Comparison of ENCODE assay signal across 21 cellular contexts in the genomic region with DNA sequence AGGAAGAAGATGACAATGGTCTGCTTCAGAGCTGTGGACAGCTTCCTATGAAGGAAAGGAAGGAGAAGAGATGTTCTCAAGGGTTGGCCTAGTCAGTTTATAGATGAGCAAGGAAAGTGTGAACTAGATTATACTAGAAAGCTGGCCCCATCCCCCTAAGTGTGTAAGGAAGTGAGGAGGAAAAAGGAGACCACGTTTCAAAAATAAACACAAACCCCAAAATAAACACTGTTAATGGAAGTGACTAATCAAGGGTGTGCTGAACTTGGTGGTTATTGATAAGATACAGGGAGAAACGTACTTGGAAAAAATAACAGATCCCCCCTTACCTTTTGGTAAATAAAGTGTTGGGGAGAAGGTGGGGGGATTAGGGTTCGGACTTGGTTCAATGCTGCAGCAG.
DNase-seq lines count a peak whose midpoint lies in the region; ATAC-seq and TF ChIP-seq lines count a peak whose summit lies in the region.
"Had no signal": no experiment of that assay in that cellular context is flagged by ENCODE, and none has a peak within 500 bp of the region (broad histone marks: within the 10 kb centered on the region; RNA-seq: fewer than 3 reads in every experiment).

No MANE protein-coding gene starts in this region.

- in situ Hi-C loops in brain microvascular endothelial cell (cut with HindIII; ENCODE audit: low pct_ligation_motif_present, low sequenced_read_pairs), result no loop called here

- H2AFZ ChIP-seq in KMS-11 (ENCODE audit: low read depth), result no peak overlapping the region

- H3K27ac Mint-ChIP-seq in Calu3 (ENCODE audit: unreplicated experiment), result peak overlapping the region; percentile 70
- H3K27ac Mint-ChIP-seq in activated CD4-positive, alpha-beta T cell treated with anti-CD3 and anti-CD28 coated beads for 36 hours, result no peak overlapping the region
- H3K27ac Mint-ChIP-seq: activated naive CD4-positive, alpha-beta T cell treated with anti-CD3 and anti-CD28 coated beads, Interleukin-2, amount 50 U/mL, for 72 hours; activated T-helper 1 cell treated with anti-CD3 and anti-CD28 coated beads, Interleukin-12 subunit alpha, Interleukin-12 subunit beta, Interleukin-2, Interleukin-4 antibody, amounts not matched to agents 30 ng/mL and 10 ng/mL and 1 ng/mL, durations not matched to agents 14 hours and 24 hours and 36 hours; CD8-positive, alpha-beta T cell; stimulated activated naive B cell treated with anti-CD40 and anti-IgM and Interleukin-4, amounts not matched to agents 10 μg/mL and 1 μg/mL and 100 μg/mL, for 72 hours had no signal

- H3K4me1 ChIP-seq in KMS-11 (ENCODE audit: low read depth, poor library complexity, severe bottlenecking) (peaks cover 94% of the 10 kb centered on the region), skeletal muscle satellite cell (ENCODE audit: control insufficient read depth, insufficient read depth, low read length) (peaks cover 70% of the 10 kb centered on the region)
- H3K4me1 ChIP-seq: ascending aorta, suprapubic skin had no signal

- no peaks in the 10 kb centered on the region for H4K20me1 ChIP-seq in KMS-11 (ENCODE audit: insufficient read depth)

- no peaks in the 10 kb centered on the region for H3K9me3 Mint-ChIP-seq in Calu3 (ENCODE audit: low read depth, unreplicated experiment)
- H3K9me3 Mint-ChIP-seq in activated CD4-positive, alpha-beta T cell treated with anti-CD3 and anti-CD28 coated beads for 36 hours (ENCODE audit: low read depth), result no peaks in the 10 kb centered on the region
- H3K9me3 Mint-ChIP-seq: activated naive CD4-positive, alpha-beta T cell treated with anti-CD3 and anti-CD28 coated beads, Interleukin-2, amount 50 U/mL, for 72 hours; activated T-helper 1 cell treated with anti-CD3 and anti-CD28 coated beads, Interleukin-12 subunit alpha, Interleukin-12 subunit beta, Interleukin-2, Interleukin-4 antibody, amounts not matched to agents 30 ng/mL and 10 ng/mL and 1 ng/mL, durations not matched to agents 14 hours and 24 hours and 36 hours; CD8-positive, alpha-beta T cell had no signal

- DNase-seq in Calu3 (no peak), brain microvascular endothelial cell (no peak), SIG-M5 treated with dmso at 0.1 percent for 504 hours (lab: John Stamatoyannopoulos, UW; ENCODE audit: unreplicated experiment) (no peak)
- no peak for DNase-seq in activated CD4-positive, alpha-beta T cell treated with anti-CD3 and anti-CD28 coated beads for 36 hours
- DNase-seq in stimulated activated CD4-positive, alpha-beta T cell treated with anti-CD3 and anti-CD28 coated beads, Interleukin-4, amount 100 ng/mL, for 1 hour, result no peak
- DNase-seq: CD8-positive, alpha-beta T cell; central memory CD4-positive, alpha-beta T cell; GDM1; KBM-7; NCI-H1930; NCI-H526; retina; stimulated activated CD4-positive, alpha-beta T cell treated with anti-CD3 and anti-CD28 coated beads, Interleukin-4, amount 100 ng/mL, for 24 hours; stimulated activated naive B cell treated with anti-CD40 and anti-IgM and Interleukin-4, amounts not matched to agents 10 μg/mL and 1 μg/mL and 100 μg/mL, for 72 hours had no signal

- no peak for ATAC-seq in activated CD4-positive, alpha-beta T cell treated with anti-CD3 and anti-CD28 coated beads for 36 hours
- ATAC-seq: activated naive CD4-positive, alpha-beta T cell treated with anti-CD3 and anti-CD28 coated beads, Interleukin-2, amount 50 U/mL, for 72 hours; CD8-positive, alpha-beta T cell; stimulated activated naive B cell treated with anti-CD40 and anti-IgM and Interleukin-4, amounts not matched to agents 10 μg/mL and 1 μg/mL and 100 μg/mL, for 72 hours had no signal

- H3K9ac ChIP-seq in KMS-11 (no peak overlapping the region), skeletal muscle satellite cell (ENCODE audit: low read depth, low read length) (peak overlapping the region; percentile 48)

- no peaks in the 10 kb centered on the region for H3K9me3 ChIP-seq in skeletal muscle satellite cell (replicated peaks; ENCODE audit: low read length)
- H3K9me3 ChIP-seq: ascending aorta, neutrophil, suprapubic skin had no signal

- H3K4me2 ChIP-seq in KMS-11 (peak overlapping the region; percentile 61), skeletal muscle satellite cell (ENCODE audit: low read length) (peak overlapping the region; percentile 44)

- H3K36me3 Mint-ChIP-seq in Calu3 (ENCODE audit: insufficient read depth, unreplicated experiment), result peaks cover 38% of the 10 kb centered on the region
- H3K36me3 Mint-ChIP-seq in activated CD4-positive, alpha-beta T cell treated with anti-CD3 and anti-CD28 coated beads for 36 hours (ENCODE audit: low read depth), result no peaks in the 10 kb centered on the region
- H3K36me3 Mint-ChIP-seq: activated naive CD4-positive, alpha-beta T cell treated with anti-CD3 and anti-CD28 coated beads, Interleukin-2, amount 50 U/mL, for 72 hours; CD8-positive, alpha-beta T cell; stimulated activated naive B cell treated with anti-CD40 and anti-IgM and Interleukin-4, amounts not matched to agents 10 μg/mL and 1 μg/mL and 100 μg/mL, for 72 hours had no signal

- intact Hi-C loops in Calu3 (cut with micrococcal nuclease; ENCODE audit: unreplicated experiment), result no loop called here
- intact Hi-C loops in activated CD4-positive, alpha-beta T cell treated with anti-CD3 and anti-CD28 coated beads for 36 hours (cut with DNase I, micrococcal nuclease), result no loop called here

- H3K4me3 ChIP-seq in KMS-11 (IDR thresholded peaks at IDR 0.05; ENCODE audit: insufficient read depth, low read depth, low read length), result no peak overlapping the region
- H3K4me3 ChIP-seq in brain microvascular endothelial cell (ENCODE audit: low read depth, low read length), result no peak overlapping the region
- H3K4me3 ChIP-seq in skeletal muscle satellite cell (ENCODE audit: low read length), result no peak overlapping the region
- H3K4me3 ChIP-seq: ascending aorta, suprapubic skin had no signal

- POLR2A ChIA-PET in activated CD4-positive, alpha-beta T cell treated with anti-CD3 and anti-CD28 coated beads for 36 hours (lab: Charles Lee), result no interaction called here

- no peaks in the 10 kb centered on the region for H3K79me2 ChIP-seq in KMS-11 (ENCODE audit: insufficient read depth, low read depth)

- H3K27me3 ChIP-seq in KMS-11 (ENCODE audit: insufficient read depth, low read depth) (no peaks in the 10 kb centered on the region), brain microvascular endothelial cell (replicated peaks) (no peaks in the 10 kb centered on the region), skeletal muscle satellite cell (ENCODE audit: control insufficient read depth, insufficient read depth, low read length) (no peaks in the 10 kb centered on the region)
- H3K27me3 ChIP-seq: ascending aorta had no signal

- H3K4me3 Mint-ChIP-seq in Calu3 (ENCODE audit: low read depth, unreplicated experiment), result no peak overlapping the region
- no peak overlapping the region for H3K4me3 Mint-ChIP-seq in activated CD4-positive, alpha-beta T cell treated with anti-CD3 and anti-CD28 coated beads for 36 hours
- H3K4me3 Mint-ChIP-seq: activated T-helper 1 cell treated with anti-CD3 and anti-CD28 coated beads, Interleukin-12 subunit alpha, Interleukin-12 subunit beta, Interleukin-2, Interleukin-4 antibody, amounts not matched to agents 30 ng/mL and 10 ng/mL and 1 ng/mL, durations not matched to agents 14 hours and 24 hours and 36 hours; CD8-positive, alpha-beta T cell; stimulated activated naive B cell treated with anti-CD40 and anti-IgM and Interleukin-4, amounts not matched to agents 10 μg/mL and 1 μg/mL and 100 μg/mL, for 72 hours had no signal

- no TSS peak for BruUV-seq in Calu3 (replicated peaks; lab: Mats Ljungman, UMichigan)

- no peaks in the 10 kb centered on the region for H3K27me3 Mint-ChIP-seq in Calu3 (ENCODE audit: unreplicated experiment)
- H3K27me3 Mint-ChIP-seq in activated CD4-positive, alpha-beta T cell treated with anti-CD3 and anti-CD28 coated beads for 36 hours, result peaks cover 2% of the 10 kb centered on the region
- H3K27me3 Mint-ChIP-seq: stimulated activated naive B cell treated with anti-CD40 and anti-IgM and Interleukin-4, amounts not matched to agents 10 μg/mL and 1 μg/mL and 100 μg/mL, for 72 hours had no signal

- peaks cover 73% of the 10 kb centered on the region for H3K4me1 Mint-ChIP-seq in Calu3 (ENCODE audit: low read depth, unreplicated experiment)
- H3K4me1 Mint-ChIP-seq in activated CD4-positive, alpha-beta T cell treated with anti-CD3 and anti-CD28 coated beads for 36 hours, result no peaks in the 10 kb centered on the region
- H3K4me1 Mint-ChIP-seq: stimulated activated naive B cell treated with anti-CD40 and anti-IgM and Interleukin-4, amounts not matched to agents 10 μg/mL and 1 μg/mL and 100 μg/mL, for 72 hours had no signal

- no peaks in the 10 kb centered on the region for H3K36me3 ChIP-seq in KMS-11 (ENCODE audit: insufficient read depth)
- H3K36me3 ChIP-seq in brain microvascular endothelial cell (replicated peaks), result no peaks in the 10 kb centered on the region
- H3K36me3 ChIP-seq in skeletal muscle satellite cell (ENCODE audit: insufficient read depth, low read length), result no peaks in the 10 kb centered on the region
- H3K36me3 ChIP-seq: ascending aorta, neutrophil, suprapubic skin had no signal

- TF ChIP-seq CTCF in Calu3 (IDR thresholded peaks at IDR 0.05; ENCODE audit: unreplicated experiment), result no peak
- TF ChIP-seq CTCF in KMS-11 (conservative IDR thresholded peaks at IDR 0.05; ENCODE audit: low read depth, low read length), result no peak
- TF ChIP-seq CTCF in brain microvascular endothelial cell (IDR thresholded peaks at IDR 0.05; ENCODE audit: low read depth, low read length, missing control alignments), result no peak

- H3K27ac ChIP-seq in KMS-11 (peak overlapping the region; percentile 93; the same call in 1 of the 2 replicates), brain microvascular endothelial cell (peak overlapping the region; percentile 25)
- H3K27ac ChIP-seq: ascending aorta, neutrophil, suprapubic skin had no signal

- CTCF ChIA-PET in Calu3 (lab: Charles Lee), result interaction anchor here (0.6 to 0.7 kb wide), 2 partner anchors 137 to 329 kb away, joined by 4 read pairs; no protein-coding TSS in a partner anchor
- CTCF ChIA-PET in activated CD4-positive, alpha-beta T cell treated with anti-CD3 and anti-CD28 coated beads for 36 hours (lab: Charles Lee), result no interaction called here
